ENCODE assay signal across 1 cellular context in genomic region chr3:143217283-143217682, GRCh38.
TF ChIP-seq lines count a peak whose summit lies in the region.

No MANE protein-coding gene starts in this region.

TF ChIP-seq in SK-N-SH, 30 proteins besides CTCF, POLR2A, EP300 and RAD21 (continued from another document):
- TF ChIP-seq PBX3 (IDR thresholded peaks at IDR 0.05) (no peak), REST (IDR thresholded peaks at IDR 0.05; ENCODE audit: low read depth, low read length) (no peak), RCOR1 (IDR thresholded peaks at IDR 0.05; ENCODE audit: low read length) (no peak), CHD2 (IDR thresholded peaks at IDR 0.05; ENCODE audit: low read length, partially characterized antibody) (no peak), MEF2A (IDR thresholded peaks at IDR 0.05; ENCODE audit: borderline replicate concordance, low read depth) (no peak), MAX (IDR thresholded peaks at IDR 0.05; ENCODE audit: low read depth) (no peak), RFX5 (IDR thresholded peaks at IDR 0.05; ENCODE audit: low read length) (no peak), IRF3 (IDR thresholded peaks at IDR 0.05; ENCODE audit: low read depth, low read length) (no peak), MXI1 (IDR thresholded peaks at IDR 0.05; ENCODE audit: low read depth, low read length) (no peak)
